Comparison of ENCODE assay signal across 8 cellular contexts in genomic region chr2:127886593-127886935, GRCh38. TPM values are rescaled to one million over a fixed set of nuclear protein-coding genes. Genes with fewer than 3 reads are reported as not detected.
DNase-seq lines count a peak whose midpoint lies in the region; ATAC-seq and TF ChIP-seq lines count a peak whose summit lies in the region.
"Not testable (repeated sequence)": the region's sequence is repeated elsewhere in the genome, so short reads cannot be mapped to it uniquely, and the experiment has no call there.

No MANE protein-coding gene starts in this region.

- TF ChIP-seq POLR2A in NB4 (IDR thresholded peaks at IDR 0.05; ENCODE audit: extremely low read depth, insufficient read length) = not testable (repeated sequence)

- WGBS in esophagus, 2 donors = 0 to 1% methylated on average over 24 to 32 of the region's 32 CpGs

- not testable (repeated sequence) for H3K9me3 ChIP-seq in esophagus (ENCODE audit: control insufficient read depth in 2 of 2, insufficient read depth in 1 of 2, low read depth in 1 of 2, low read length in 1 of 2); skeletal muscle tissue (ENCODE audit: control insufficient read depth in 3 of 3, low read length in 3 of 3)

- H3K4me3 ChIP-seq in NB4 (ENCODE audit: low read depth, low read length) = peak overlapping the region; percentile 56
- H3K4me3 ChIP-seq in esophagus (ENCODE audit: low read depth in 1 of 2, low read length in 2 of 2) = peak overlapping the region; percentile 61 to 74
- peak overlapping the region; percentile 63 to 74 (median 73) for H3K4me3 ChIP-seq in skeletal muscle tissue (ENCODE audit: low read length in 3 of 3)

- peak overlapping the region; percentile 72 to 76 (median 74) for H3K9ac ChIP-seq in skeletal muscle tissue (ENCODE audit: low read depth in 1 of 3, low read length in 3 of 3)

- DNase-seq in CD14-positive monocyte (ENCODE audit: low spot score); activated naive CD4-positive, alpha-beta T cell treated with anti-CD3 and anti-CD28 coated beads, Interleukin-2, amount 10 ng/mL, durations not matched to agents 7 days and 5 days: not testable (repeated sequence)
- DNase-seq in NB4 (ENCODE audit: low read depth) = peak; percentile 48
- peak; percentile 18 to 38 for DNase-seq in lung microvascular endothelial cell (ENCODE audit: low read depth in 2 of 2)

- TF ChIP-seq CTCF in CD14-positive monocyte (IDR thresholded peaks at IDR 0.05); NB4 (IDR thresholded peaks at IDR 0.05; ENCODE audit: low read depth, low read length): not testable (repeated sequence)

- not testable (repeated sequence) for H3K4me1 ChIP-seq in esophagus (ENCODE audit: control insufficient read depth in 2 of 2, insufficient read depth in 2 of 2, low read length in 1 of 2)
- peaks cover 21 to 24% (median 24%) of the 10 kb centered on the region in 3 donors for H3K4me1 ChIP-seq in skeletal muscle tissue (ENCODE audit: control insufficient read depth in 3 of 3, insufficient read depth in 3 of 3, low read length in 3 of 3)

- not testable (repeated sequence) for H3K36me3 ChIP-seq in esophagus (ENCODE audit: control insufficient read depth in 2 of 2, insufficient read depth in 2 of 2, low read length in 1 of 2)
- H3K36me3 ChIP-seq in skeletal muscle tissue (ENCODE audit: control insufficient read depth in 3 of 3, insufficient read depth in 3 of 3, low read length in 3 of 3) = peaks cover 3 to 12% (median 9%) of the 10 kb centered on the region in 3 donors

- H3K27ac ChIP-seq in esophagus (ENCODE audit: low read depth in 2 of 2, low read length in 1 of 2) = peak overlapping the region; percentile 85 to 90
- H3K27ac ChIP-seq in skeletal muscle tissue (ENCODE audit: low read depth, low read length) = peak overlapping the region; percentile 80

- peak; percentile 36 for ATAC-seq in GM19397 (IDR thresholded peaks at IDR 0.05; ENCODE audit: unreplicated experiment)
- peak; percentile 30 for ATAC-seq in HG02981 (IDR thresholded peaks at IDR 0.05; ENCODE audit: unreplicated experiment)

- H3K36me3 Mint-ChIP-seq in CD14-positive monocyte = peaks cover 20 to 27% of the 10 kb centered on the region in 2 donors
- H3K36me3 Mint-ChIP-seq in activated naive CD4-positive, alpha-beta T cell treated with anti-CD3 and anti-CD28 coated beads, Interleukin-2, amount 10 ng/mL, durations not matched to agents 7 days and 5 days = peaks cover 25% of the 10 kb centered on the region

- intact Hi-C loops in CD14-positive monocyte (cut with micrococcal nuclease) = loop anchor here in 1 of 2 donors (10.0 kb wide), 2 partner anchors 138 to 208 kb away; partner anchors contain the start of genes SAP130 and UGGT1

- peaks cover 32% of the 10 kb centered on the region for H3K4me1 Mint-ChIP-seq in CD14-positive monocyte
- H3K4me1 Mint-ChIP-seq in activated naive CD4-positive, alpha-beta T cell treated with anti-CD3 and anti-CD28 coated beads, Interleukin-2, amount 10 ng/mL, durations not matched to agents 7 days and 5 days = peaks cover 43% of the 10 kb centered on the region

- H3K27me3 ChIP-seq in esophagus (ENCODE audit: control insufficient read depth in 1 of 2, insufficient read depth in 2 of 2, low read length in 2 of 2); skeletal muscle tissue (ENCODE audit: control insufficient read depth in 3 of 3, insufficient read depth in 3 of 3, low read length in 3 of 3): not testable (repeated sequence)

- H3K27ac Mint-ChIP-seq in CD14-positive monocyte = peak overlapping the region; percentile 79 to 92 (median 89)
- H3K27ac Mint-ChIP-seq in activated naive CD4-positive, alpha-beta T cell treated with anti-CD3 and anti-CD28 coated beads, Interleukin-2, amount 10 ng/mL, durations not matched to agents 7 days and 5 days = peak overlapping the region; percentile 85

- H3K27me3 Mint-ChIP-seq in CD14-positive monocyte (ENCODE audit: low read depth in 3 of 3); activated naive CD4-positive, alpha-beta T cell treated with anti-CD3 and anti-CD28 coated beads, Interleukin-2, amount 10 ng/mL, durations not matched to agents 7 days and 5 days: not testable (repeated sequence)

- not testable (repeated sequence) for H3K9me3 Mint-ChIP-seq in CD14-positive monocyte; activated naive CD4-positive, alpha-beta T cell treated with anti-CD3 and anti-CD28 coated beads, Interleukin-2, amount 10 ng/mL, durations not matched to agents 7 days and 5 days

- H3K4me3 Mint-ChIP-seq in CD14-positive monocyte = peak overlapping the region; percentile 83 to 89
- H3K4me3 Mint-ChIP-seq in activated naive CD4-positive, alpha-beta T cell treated with anti-CD3 and anti-CD28 coated beads, Interleukin-2, amount 10 ng/mL, durations not matched to agents 7 days and 5 days = peak overlapping the region; percentile 79

- CTCF ChIA-PET in activated naive CD4-positive, alpha-beta T cell treated with anti-CD3 and anti-CD28 coated beads, Interleukin-2, amount 10 ng/mL, durations not matched to agents 7 days and 5 days (lab: Charles Lee) = not testable (repeated sequence)

RNA-seq across cellular contexts. Expression of gene AMMECR1L, which starts 0.8 kb away (rescaled TPM):
- polyA plus RNA-seq in CD14-positive monocyte = 1 to 10 TPM; 2.5 to 3.1 TPM
- 1 to 10 TPM; 5.4 to 5.8 TPM for polyA plus RNA-seq in esophagus
- 10.2 and 18.7 TPM in 2 replicates for total RNA-seq in lung microvascular endothelial cell
- 9.9 TPM for total RNA-seq in skeletal muscle tissue

RNA-seq across cellular contexts. Expression of gene POLR2D, which starts 28.6 kb away (rescaled TPM):
- polyA plus RNA-seq in CD14-positive monocyte (10 to 100 TPM; 26.4 to 28.8 TPM), esophagus (10 to 100 TPM in 1 of 2 donors, 1 to 10 TPM in 1; 6.8 to 10.2 TPM)
- total RNA-seq in lung microvascular endothelial cell (16.1 and 22.6 TPM in 2 replicates), skeletal muscle tissue (32.9 TPM)
